Comparison of ENCODE assay signal across 8 cellular contexts in the genomic region with DNA sequence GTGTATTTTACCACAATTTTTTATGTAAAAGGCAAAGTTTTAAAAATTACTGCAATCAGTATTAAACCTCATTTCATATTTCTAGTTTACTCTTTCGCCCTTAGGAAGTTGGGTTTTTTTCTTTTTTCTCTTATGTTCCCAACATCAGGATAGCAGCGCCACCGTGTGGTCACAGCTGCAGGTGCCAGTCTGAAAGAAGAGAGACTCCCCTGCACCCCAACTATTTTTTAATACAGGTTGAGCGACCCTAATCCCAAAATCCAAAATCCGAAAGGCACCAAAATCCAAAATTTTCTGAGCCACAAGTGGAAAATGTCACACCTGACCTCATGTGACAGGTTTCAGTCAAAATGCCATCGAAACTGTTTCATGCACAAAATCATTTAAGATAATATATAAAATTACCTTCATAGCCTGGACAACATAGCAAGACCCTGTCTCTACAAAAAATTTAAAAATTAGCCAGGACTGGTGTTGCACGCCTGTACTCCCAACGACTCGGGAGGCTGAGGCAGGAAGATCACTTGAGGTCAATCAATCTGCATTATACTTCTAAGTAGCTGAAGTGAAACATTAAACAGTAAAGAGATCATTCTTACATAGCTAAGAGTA. TPM values are rescaled to one million over a fixed set of nuclear protein-coding genes. Genes with fewer than 3 reads are reported as not detected.
DNase-seq lines count a peak whose midpoint lies in the region; ATAC-seq and TF ChIP-seq lines count a peak whose summit lies in the region.

No MANE protein-coding gene starts in this region.

- peaks cover 16% of the 10 kb centered on the region for H3K4me1 Mint-ChIP-seq in T-helper 1 cell treated with Interleukin-12 subunit alpha and Interleukin-12 subunit beta and Interleukin-4 antibody, amounts not matched to agents 30 μg/mL and 1 μg/mL, for 36 hours (ENCODE audit: low read depth)

- DNase-seq in EH (ENCODE audit: low read depth) (peak; percentile 63), NB4 (ENCODE audit: low read depth) (peak; percentile 73), anterior cingulate cortex (lab: John Stamatoyannopoulos, UW) (peak in 40 of 58 donors; percentile 6 to 82 (median 36)), hepatic stellate cell (ENCODE audit: low spot score) (peak; percentile 58)

- no peak for TF ChIP-seq POLR2A in NB4 (IDR thresholded peaks at IDR 0.05; ENCODE audit: extremely low read depth, insufficient read length)

- peaks cover 56% of the 10 kb centered on the region for H3K27me3 ChIP-seq in skeletal muscle satellite cell (ENCODE audit: control insufficient read depth, insufficient read depth, low read length)

- H3K36me3 Mint-ChIP-seq in T-helper 1 cell treated with Interleukin-12 subunit alpha and Interleukin-12 subunit beta and Interleukin-4 antibody, amounts not matched to agents 30 μg/mL and 1 μg/mL, for 36 hours (ENCODE audit: low read depth), result no peaks in the 10 kb centered on the region

- H3K4me3 Mint-ChIP-seq in T-helper 1 cell treated with Interleukin-12 subunit alpha and Interleukin-12 subunit beta and Interleukin-4 antibody, amounts not matched to agents 30 μg/mL and 1 μg/mL, for 36 hours, result no peak overlapping the region

- ATAC-seq in HG03460 (IDR thresholded peaks at IDR 0.05; ENCODE audit: unreplicated experiment) (no peak), GM21737 (IDR thresholded peaks at IDR 0.05; ENCODE audit: unreplicated experiment) (no peak)

- TF ChIP-seq CTCF in NB4 (IDR thresholded peaks at IDR 0.05; ENCODE audit: low read depth, low read length), result peak; percentile 68

- no peak overlapping the region for H3K9ac ChIP-seq in skeletal muscle satellite cell (ENCODE audit: low read depth, low read length)

- H3K27me3 Mint-ChIP-seq in T-helper 1 cell treated with Interleukin-12 subunit alpha and Interleukin-12 subunit beta and Interleukin-4 antibody, amounts not matched to agents 30 μg/mL and 1 μg/mL, for 36 hours (ENCODE audit: low read depth), result peaks cover 12% of the 10 kb centered on the region

- H3K4me3 ChIP-seq in NB4 (ENCODE audit: low read depth, low read length), result no peak overlapping the region
- H3K4me3 ChIP-seq in skeletal muscle satellite cell (ENCODE audit: low read length), result no peak overlapping the region

- no peaks in the 10 kb centered on the region for H3K9me3 ChIP-seq in skeletal muscle satellite cell (replicated peaks; ENCODE audit: low read length)

- peak overlapping the region; percentile 60 for H3K4me2 ChIP-seq in skeletal muscle satellite cell (ENCODE audit: low read length)

- no peaks in the 10 kb centered on the region for H3K4me1 ChIP-seq in skeletal muscle satellite cell (ENCODE audit: control insufficient read depth, insufficient read depth, low read length)

- H3K9me3 Mint-ChIP-seq in T-helper 1 cell treated with Interleukin-12 subunit alpha and Interleukin-12 subunit beta and Interleukin-4 antibody, amounts not matched to agents 30 μg/mL and 1 μg/mL, for 36 hours, result no peaks in the 10 kb centered on the region

- no peaks in the 10 kb centered on the region for H3K36me3 ChIP-seq in skeletal muscle satellite cell (ENCODE audit: insufficient read depth, low read length)

- H3K27ac Mint-ChIP-seq in T-helper 1 cell treated with Interleukin-12 subunit alpha and Interleukin-12 subunit beta and Interleukin-4 antibody, amounts not matched to agents 30 μg/mL and 1 μg/mL, for 36 hours, result peak overlapping the region; percentile 42

RNA-seq across cellular contexts. Expression of a gene that starts 21.8 kb away (rescaled TPM):
- total RNA-seq in skeletal muscle satellite cell (2012; rRNA removed), result not detected in 2 replicates

RNA-seq across cellular contexts. Expression of a gene that starts 42.8 kb away (rescaled TPM):
- total RNA-seq in skeletal muscle satellite cell (2012; rRNA removed), result 0.51 and 0.87 TPM in 2 replicates

RNA-seq across cellular contexts. Expression of a gene that starts 56.3 kb away (rescaled TPM):
- total RNA-seq in skeletal muscle satellite cell (2012; rRNA removed), result not detected in 2 replicates
